8 cellular contexts compared by ENCODE assay signal in the genomic region with DNA sequence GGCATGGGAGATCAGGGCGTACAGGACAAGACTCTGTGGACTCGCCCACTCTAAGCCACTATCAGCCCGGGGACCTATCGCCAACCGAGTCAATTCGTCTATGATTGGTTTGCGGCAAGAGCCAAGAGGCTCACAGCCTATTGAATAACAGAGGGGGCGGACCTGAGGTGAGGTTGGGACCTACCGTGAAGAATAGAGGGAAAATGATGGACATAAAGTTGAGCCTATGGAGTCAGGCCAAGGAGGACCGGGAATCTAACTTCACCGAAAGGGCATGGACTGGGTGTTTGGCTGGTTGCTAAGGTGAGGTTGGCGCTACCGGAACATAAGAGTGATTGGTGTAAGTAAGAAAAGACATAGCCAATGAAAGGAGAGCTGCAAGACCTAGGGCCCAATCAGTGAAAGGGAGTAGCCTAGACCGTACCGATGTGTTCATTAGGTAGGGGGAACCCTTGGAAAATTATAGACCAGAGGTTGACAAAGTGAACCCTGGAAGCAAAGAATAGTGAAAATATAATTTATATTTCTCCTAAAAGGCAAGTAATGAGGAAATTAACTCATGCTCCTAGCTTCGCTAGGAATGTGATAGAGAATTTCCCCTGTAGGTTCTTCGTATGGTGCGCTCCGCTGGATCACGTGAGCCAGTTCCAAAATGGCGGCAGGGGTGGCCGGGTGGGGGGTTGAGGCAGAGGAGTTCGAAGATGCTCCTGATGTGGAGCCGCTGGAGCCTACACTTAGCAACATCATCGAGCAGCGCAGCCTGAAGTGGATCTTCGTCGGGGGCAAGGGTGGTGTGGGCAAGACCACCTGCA. TPM values are rescaled to one million over a fixed set of nuclear protein-coding genes. Genes with fewer than 3 reads are reported as not detected.
A peak's percentile ranks its signal among the peaks of the same experiment; 100 is the strongest.
DNase-seq lines count a peak whose midpoint lies in the region; ATAC-seq and TF ChIP-seq lines count a peak whose summit lies in the region.

Gene GET3, plus strand, starts transcription at position 644 of the 812 bp plus-strand sequence. Its CDS starts 9 bp downstream, at position 653.

- H3K36me3 ChIP-seq in Panc1 (ENCODE audit: control insufficient read depth, insufficient read depth, low read length) (peaks cover 16% of the 10 kb centered on the region; the same call in 1 of the 2 replicates), esophagus muscularis mucosa (peaks cover 4 to 40% (median 36%) of the 10 kb centered on the region in 4 donors), muscle layer of duodenum (ENCODE audit: control insufficient read depth in 1 of 2, insufficient read depth in 2 of 2, low read length in 2 of 2) (peaks cover 0 to 25% of the 10 kb centered on the region in 2 donors)

- H3K4me1 ChIP-seq in Panc1 (ENCODE audit: control insufficient read depth, insufficient read depth, low read length) (peaks cover 19% of the 10 kb centered on the region), esophagus muscularis mucosa (peaks cover 34 to 51% (median 45%) of the 10 kb centered on the region in 4 donors), muscle layer of duodenum (ENCODE audit: control insufficient read depth in 1 of 2, insufficient read depth in 2 of 2, low read length in 2 of 2) (peaks cover 15 to 38% of the 10 kb centered on the region in 2 donors)

- TF ChIP-seq EP300 in esophagus muscularis mucosa (IDR thresholded peaks at IDR 0.05), result no peak

- no peaks in the 10 kb centered on the region for H3K9me3 ChIP-seq in Panc1 (ENCODE audit: control insufficient read depth, insufficient read depth, low read depth, low read length)
- no peaks in the 10 kb centered on the region for H3K9me3 ChIP-seq in esophagus muscularis mucosa
- no peaks in the 10 kb centered on the region for H3K9me3 ChIP-seq in muscle layer of duodenum (ENCODE audit: control insufficient read depth in 1 of 2, low read length in 2 of 2)

- H3K27ac Mint-ChIP-seq in activated T-cell treated with anti-CD3 and anti-CD28 coated beads, Interleukin-2, amount 50 U/mL, for 72 hours, result peak within 1 kb of the TSS; percentile 94

- WGBS in esophagus muscularis mucosa, result under 1% methylated on average over 27 of the region's 28 CpGs

- peak; percentile 100 for DNase-seq in DMS153 treated with DMSO at 0.1 percent for 48 hours (lab: John Stamatoyannopoulos, UW; ENCODE audit: unreplicated experiment)
- peak; percentile 99 for DNase-seq in Jurkat, Clone E6-1 (ENCODE audit: low read depth, low spot score)
- peak; percentile 99 for DNase-seq in Panc1 (ENCODE audit: low read depth, low spot score)
- peak; percentile 82 to 85 for DNase-seq in activated T-cell treated with anti-CD3 and anti-CD28 coated beads, Interleukin-2, amount 50 U/mL, for 72 hours
- DNase-seq in esophagus muscularis mucosa (ENCODE audit: extremely low spot score), result peak; percentile 99
- DNase-seq in stimulated activated CD8-positive, alpha-beta memory T cell treated with anti-CD3 and anti-CD28 coated beads, Interleukin-7, amount 100 ng/mL, for 4 hours (ENCODE audit: low read depth in 2 of 2), result peak; percentile 65 to 68

- intact Hi-C loops in Panc1 (cut with micrococcal nuclease; ENCODE audit: unreplicated experiment), result no loop called here
- intact Hi-C loops in esophagus muscularis mucosa (cut with DNase I), result no loop called here

- peak within 1 kb of the TSS; percentile 97 for H3K4me3 ChIP-seq in Jurkat, Clone E6-1 (ENCODE audit: low read length)
- H3K4me3 ChIP-seq in Panc1 (ENCODE audit: low read depth in 2 of 2, low read length in 2 of 2) (peak within 1 kb of the TSS; percentile 94 to 97), esophagus muscularis mucosa (peak within 1 kb of the TSS; percentile 68 to 73 (median 69)), muscle layer of duodenum (ENCODE audit: low read depth in 1 of 2, low read length in 2 of 2) (peak within 1 kb of the TSS; percentile 88 to 98)

- ATAC-seq in GM21619 (IDR thresholded peaks at IDR 0.05; ENCODE audit: unreplicated experiment) (peak; percentile 71), Panc1 (peak; percentile 93)
- ATAC-seq in activated T-cell treated with anti-CD3 and anti-CD28 coated beads, Interleukin-2, amount 50 U/mL, for 72 hours (replicated peaks in 1 of 2), result peak; percentile 87 to 88

- peaks cover 47% of the 10 kb centered on the region for H3K4me1 Mint-ChIP-seq in activated T-cell treated with anti-CD3 and anti-CD28 coated beads, Interleukin-2, amount 50 U/mL, for 72 hours (ENCODE audit: low read depth)

- TF ChIP-seq CTCF in Panc1 (IDR thresholded peaks at IDR 0.05), result no peak
- peak in 2 of 3 experiments; percentile 6 to 8 for TF ChIP-seq CTCF in esophagus muscularis mucosa (IDR thresholded peaks at IDR 0.05)

- TF ChIP-seq POLR2A in esophagus muscularis mucosa (IDR thresholded peaks at IDR 0.05; ENCODE audit: low read depth), result no peak

- BruUV-seq in Panc1 (replicated peaks; lab: Mats Ljungman, UMichigan), result no TSS peak

- peak within 1 kb of the TSS; percentile 77 to 100 for H3K4me3 Mint-ChIP-seq in activated T-cell treated with anti-CD3 and anti-CD28 coated beads, Interleukin-2, amount 50 U/mL, for 72 hours

- H3K27me3 ChIP-seq in Panc1 (ENCODE audit: control insufficient read depth, insufficient read depth, low read length), result no peaks in the 10 kb centered on the region
- no peaks in the 10 kb centered on the region for H3K27me3 ChIP-seq in esophagus muscularis mucosa
- H3K27me3 ChIP-seq in muscle layer of duodenum (ENCODE audit: low read depth, low read length), result no peaks in the 10 kb centered on the region

- no peaks in the 10 kb centered on the region for H3K27me3 Mint-ChIP-seq in activated T-cell treated with anti-CD3 and anti-CD28 coated beads, Interleukin-2, amount 50 U/mL, for 72 hours (ENCODE audit: low read depth)

- CTCF ChIA-PET in Panc1 (lab: Charles Lee), result no interaction called here

- peaks cover 8 to 12% of the 10 kb centered on the region in 2 donors for H3K36me3 Mint-ChIP-seq in activated T-cell treated with anti-CD3 and anti-CD28 coated beads, Interleukin-2, amount 50 U/mL, for 72 hours (ENCODE audit: insufficient read depth in 2 of 2)

- POLR2A ChIA-PET in Panc1 (lab: Charles Lee), result interaction anchor here (1.0 to 1.1 kb wide), 2 partner anchors 13 to 14 kb away, joined by 4 read pairs; no protein-coding TSS in a partner anchor

- H3K27ac ChIP-seq in Panc1 (ENCODE audit: low read length) (peak within 1 kb of the TSS; percentile 99), esophagus muscularis mucosa (replicated peaks in 1 of 4) (peak within 1 kb of the TSS; percentile 84 to 87 (median 84)), muscle layer of duodenum (ENCODE audit: low read length) (peak within 1 kb of the TSS; percentile 97)

- no peaks in the 10 kb centered on the region for H3K9me3 Mint-ChIP-seq in activated T-cell treated with anti-CD3 and anti-CD28 coated beads, Interleukin-2, amount 50 U/mL, for 72 hours

- in situ Hi-C loops in Panc1 (cut with HindIII; ENCODE audit: low pct_unique_long_range_greater_than_20kb, low sequenced_read_pairs), result no loop called here

RNA-seq across cellular contexts. Expression of gene GET3, which starts in this region (rescaled TPM):
- polyA plus RNA-seq in Jurkat, Clone E6-1 (2012; ENCODE audit: insufficient read depth, insufficient read length), result 155 TPM
- 69.9 TPM for total RNA-seq in Panc1 (2021; ENCODE audit: unreplicated experiment)
- 97.4 TPM for polyA plus RNA-seq in Panc1 (2012; ENCODE audit: insufficient read length)
- 10 to 100 TPM; 42.6 to 43.7 TPM for total RNA-seq in activated T-cell treated with anti-CD3 and anti-CD28 coated beads, Interleukin-2, amount 50 U/mL, for 72 hours
- total RNA-seq in esophagus muscularis mucosa, result 10 to 100 TPM; 46.9 to 63.5 (median 51.3) TPM

Comparison
In these comparisons a context has a peak if more than half of its experiments do, and no peak if none do; other contexts are left out.
1. Peak in every context shown above with its lines: DNase-seq, ATAC-seq, H3K4me3 ChIP-seq and H3K27ac ChIP-seq.